8 cellular contexts compared by ENCODE assay signal in the genomic region with DNA sequence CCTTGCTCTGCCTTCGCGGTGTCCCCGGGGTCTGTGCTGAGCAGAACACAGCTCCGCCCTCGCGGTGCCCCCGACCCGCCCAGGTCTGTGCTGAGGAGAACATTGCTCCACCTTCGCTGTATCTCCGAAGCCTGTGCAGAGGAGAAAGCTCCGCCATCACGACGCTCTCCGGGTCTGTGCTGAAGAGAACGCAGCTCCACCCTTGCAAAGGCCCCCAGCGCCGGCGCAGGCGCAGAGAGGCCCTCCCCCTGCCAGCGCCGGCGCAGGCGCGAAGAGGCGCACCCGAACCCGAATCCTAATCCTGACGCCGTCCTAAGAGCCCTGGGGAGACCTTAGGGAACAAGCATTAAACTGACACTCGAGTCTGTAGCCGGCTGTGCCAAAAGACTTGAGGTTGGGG. TPM values are rescaled to one million over a fixed set of nuclear protein-coding genes. Genes with fewer than 3 reads are reported as not detected.
"Had no signal": no experiment of that assay in that cellular context is flagged by ENCODE, and none has a peak within 500 bp of the region (broad histone marks: within the 10 kb centered on the region; RNA-seq: fewer than 3 reads in every experiment).

No MANE protein-coding gene starts in this region.

RNA-seq across cellular contexts. Expression of a gene that starts 18.0 kb away (rescaled TPM):
- total RNA-seq: LHCN-M2, M059J, OCI-LY7, PC-9, Right ventricle myocardium superior, SJSA1, T-cell had no signal
- polyA plus RNA-seq: SK-N-SH had no signal
